In genomic region chr5:94111209-94112004, GRCh38 we compare ENCODE assay signal across 1 cellular context.
A peak's percentile ranks its signal among the peaks of the same experiment; 100 is the strongest.
TF ChIP-seq lines count a peak whose summit lies in the region.

No MANE protein-coding gene starts in this region.

TF ChIP-seq in HepG2, 621 proteins besides CTCF, POLR2A, EP300 and RAD21 (continued from another document and continues in another):
- TF ChIP-seq ZNF646 (CRISPR knock-in tag; IDR thresholded peaks at IDR 0.05) (no peak), PBX3 (CRISPR knock-in tag; IDR thresholded peaks at IDR 0.05; ENCODE audit: borderline replicate concordance) (no peak), NR0B2 (CRISPR knock-in tag; IDR thresholded peaks at IDR 0.05) (peak; percentile 86; the same call in 1 of the 2 replicates), PRDM10 (CRISPR knock-in tag; IDR thresholded peaks at IDR 0.05; ENCODE audit: low read depth) (no peak; the same call in 1 of the 2 replicates), TOE1 (CRISPR knock-in tag; IDR thresholded peaks at IDR 0.05) (no peak), THAP8 (CRISPR knock-in tag; IDR thresholded peaks at IDR 0.05; ENCODE audit: borderline replicate concordance) (no peak), ZNF232 (CRISPR knock-in tag; IDR thresholded peaks at IDR 0.05; ENCODE audit: borderline replicate concordance) (peak; percentile 79; the same call in 1 of the 2 replicates), ZNF383 (CRISPR knock-in tag; IDR thresholded peaks at IDR 0.05; ENCODE audit: borderline replicate concordance) (no peak), ZNF558 (CRISPR knock-in tag; IDR thresholded peaks at IDR 0.05; ENCODE audit: borderline replicate concordance) (peak; percentile 70; the same call in 1 of the 2 replicates), TFDP1 (CRISPR knock-in tag; IDR thresholded peaks at IDR 0.05; ENCODE audit: borderline replicate concordance) (peak; percentile 88; the same call in 1 of the 2 replicates), ZNF598 (CRISPR knock-in tag; IDR thresholded peaks at IDR 0.05; ENCODE audit: borderline replicate concordance) (no peak; the same call in 1 of the 2 replicates), LRRFIP1 (CRISPR knock-in tag; conservative IDR thresholded peaks at IDR 0.05) (no peak; the same call in 1 of the 2 replicates), THAP11 (CRISPR knock-in tag; IDR thresholded peaks at IDR 0.05) (peak; percentile 90), ZNF703 (CRISPR knock-in tag; IDR thresholded peaks at IDR 0.05; ENCODE audit: borderline replicate concordance) (no peak), NFKBIZ (CRISPR knock-in tag; IDR thresholded peaks at IDR 0.05) (no peak), ZNF446 (CRISPR knock-in tag; IDR thresholded peaks at IDR 0.05) (0 out of 2 replicates have a peak, but pooled peaks have one; percentile 23), SYNCRIP (IDR thresholded peaks at IDR 0.05; ENCODE audit: insufficient read depth, low read depth, low read length) (no peak), ZNF230 (CRISPR knock-in tag; IDR thresholded peaks at IDR 0.05) (peak; percentile 85), ZFX (CRISPR knock-in tag; IDR thresholded peaks at IDR 0.05; ENCODE audit: low read depth) (peak; percentile 97), ZNF75D (CRISPR knock-in tag; IDR thresholded peaks at IDR 0.05; ENCODE audit: borderline replicate concordance) (no peak), ZBTB40 (IDR thresholded peaks at IDR 0.05) (no peak), ZBTB40 (CRISPR knock-in tag; IDR thresholded peaks at IDR 0.05) (peak; percentile 82; the same call in 1 of the 2 replicates)
